18 cellular contexts compared by ENCODE assay signal in the genomic region with DNA sequence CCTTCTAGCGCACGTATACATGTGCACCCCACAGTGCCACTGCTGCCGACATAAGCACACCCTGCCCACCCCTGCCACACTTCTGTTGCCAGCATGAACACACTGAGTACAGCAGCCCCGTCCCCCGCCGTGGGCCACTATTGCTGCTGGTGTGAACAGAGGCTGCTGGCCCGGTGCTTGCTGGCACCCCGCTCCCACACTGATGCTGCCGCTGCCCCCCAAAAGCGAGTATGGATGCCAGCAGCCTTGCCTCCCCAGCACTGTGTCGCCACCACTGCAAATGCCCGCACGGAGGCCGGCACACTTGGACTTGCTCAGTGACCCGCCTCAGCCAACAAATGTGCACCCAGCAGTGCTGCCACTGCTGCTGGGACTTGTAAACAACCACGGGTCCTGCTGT.
DNase-seq lines count a peak whose midpoint lies in the region; ATAC-seq and TF ChIP-seq lines count a peak whose summit lies in the region.
"Had no signal": no experiment of that assay in that cellular context is flagged by ENCODE, and none has a peak within 500 bp of the region (broad histone marks: within the 10 kb centered on the region; RNA-seq: fewer than 3 reads in every experiment).

No MANE protein-coding gene starts in this region.

- H3K4me2 ChIP-seq in mesenchymal stem cell (ENCODE audit: low read length, poor library complexity, severe bottlenecking) = no peak overlapping the region
- H3K4me2 ChIP-seq: A549, GM23338 had no signal

- no peak overlapping the region for H2AK5ac ChIP-seq in mesenchymal stem cell (ENCODE audit: low read length, severe bottlenecking)

- ATAC-seq in RWPE2 (ENCODE audit: low read depth) = no peak
- peak; percentile 8 for ATAC-seq in stimulated activated effector memory CD8-positive, alpha-beta T cell treated with anti-CD3 and anti-CD28 coated beads, Interleukin-12 subunit alpha, Interleukin-12 subunit beta, amount 100 ng/mL, for 72 hours
- peak; percentile 41 for ATAC-seq in aorta (ENCODE audit: low FRiP score)
- ATAC-seq: A549, GM23338 had no signal

- H2BK5ac ChIP-seq in mesenchymal stem cell (ENCODE audit: low read depth, low read length, poor library complexity, severe bottlenecking) = no peak overlapping the region

- H3K9me3 ChIP-seq in RWPE2 (ENCODE audit: severe bottlenecking) (no peaks in the 10 kb centered on the region), mesenchymal stem cell (ENCODE audit: control insufficient read depth, low read length) (peaks cover 14% of the 10 kb centered on the region), aorta (ENCODE audit: control insufficient read depth, low read length) (no peaks in the 10 kb centered on the region), WERI-Rb-1 (ENCODE audit: severe bottlenecking) (no peaks in the 10 kb centered on the region)
- H3K9me3 ChIP-seq: A549, Caco-2 had no signal

- peak overlapping the region in 1 of 2 experiments; percentile 77 for H3K23ac ChIP-seq in mesenchymal stem cell (ENCODE audit: low read length in 2 of 2)

- H3K27ac ChIP-seq in RWPE2 (ENCODE audit: poor library complexity, severe bottlenecking) = no peak overlapping the region
- H3K27ac ChIP-seq in mesenchymal stem cell (ENCODE audit: low read length, poor library complexity, severe bottlenecking) = no peak overlapping the region
- H3K27ac ChIP-seq in aorta (ENCODE audit: low read depth in 1 of 2, low read length in 2 of 2) = no peak overlapping the region
- H3K27ac ChIP-seq in WERI-Rb-1 = no peak overlapping the region
- H3K27ac ChIP-seq: 22Rv1, A549, C4-2B had no signal

- H3K27me3 ChIP-seq in RWPE2 (ENCODE audit: insufficient read depth, poor library complexity, severe bottlenecking) = no peaks in the 10 kb centered on the region
- no peaks in the 10 kb centered on the region for H3K27me3 ChIP-seq in mesenchymal stem cell (ENCODE audit: control insufficient read depth in 1 of 2, insufficient read depth in 1 of 2, low read length in 2 of 2)
- H3K27me3 ChIP-seq in aorta (ENCODE audit: control insufficient read depth in 1 of 2, insufficient read depth in 2 of 2, low read length in 1 of 2) = no peaks in the 10 kb centered on the region
- H3K27me3 ChIP-seq in WERI-Rb-1 (ENCODE audit: insufficient read depth, low read depth, severe bottlenecking) = no peaks in the 10 kb centered on the region

- peak overlapping the region; percentile 37 for H4K8ac ChIP-seq in mesenchymal stem cell (ENCODE audit: low read length)

- H3K4ac ChIP-seq in mesenchymal stem cell (ENCODE audit: low read depth in 1 of 2, low read length in 2 of 2) = no peak overlapping the region

- intact Hi-C loops in aorta (cut with DNase I) = no loop called here

- H3K4me1 Mint-ChIP-seq in stimulated activated effector memory CD8-positive, alpha-beta T cell treated with anti-CD3 and anti-CD28 coated beads, Interleukin-12 subunit alpha, Interleukin-12 subunit beta, amount 100 ng/mL, for 72 hours = no peaks in the 10 kb centered on the region
- H3K4me1 Mint-ChIP-seq: GM23338 had no signal

- DNase-seq in RWPE2 (ENCODE audit: low spot score) (peak; percentile 23), mesenchymal stem cell (no peak), aorta (no peak), NCI-H1105 (lab: John Stamatoyannopoulos, UW) (no peak), NCI-H1092 (lab: John Stamatoyannopoulos, UW) (no peak), WERI-Rb-1 (no peak)
- DNase-seq in stimulated activated effector memory CD8-positive, alpha-beta T cell treated with anti-CD3 and anti-CD28 coated beads, Interleukin-12 subunit alpha, Interleukin-12 subunit beta, amount 100 ng/mL, for 72 hours (ENCODE audit: low spot score in 2 of 2) = no peak
- DNase-seq: AML-193; CD4-positive, alpha-beta T cell; DMS153; DMS79 treated with DMSO at 0.1 percent for 48 hours; GF-D8; HCEC 1CT had no signal

- H3K4me3 Mint-ChIP-seq in stimulated activated effector memory CD8-positive, alpha-beta T cell treated with anti-CD3 and anti-CD28 coated beads, Interleukin-12 subunit alpha, Interleukin-12 subunit beta, amount 100 ng/mL, for 72 hours = no peak overlapping the region
- H3K4me3 Mint-ChIP-seq: CD4-positive, alpha-beta T cell; GM23338 had no signal

- H3K4me3 ChIP-seq in RWPE2 (ENCODE audit: severe bottlenecking) = no peak overlapping the region
- no peak overlapping the region for H3K4me3 ChIP-seq in mesenchymal stem cell (ENCODE audit: insufficient read depth in 1 of 2, low read depth in 1 of 2, low read length in 2 of 2)
- H3K4me3 ChIP-seq in aorta (ENCODE audit: low read length in 2 of 2) = no peak overlapping the region
- H3K4me3 ChIP-seq in WERI-Rb-1 (ENCODE audit: low read depth, low read length) = no peak overlapping the region
- H3K4me3 ChIP-seq: A549, GM23338 had no signal

- H3K4me1 ChIP-seq in RWPE2 (ENCODE audit: insufficient read depth, poor library complexity, severe bottlenecking) (no peaks in the 10 kb centered on the region), mesenchymal stem cell (ENCODE audit: control insufficient read depth, insufficient read depth, low read depth, low read length) (peaks cover 2% of the 10 kb centered on the region), aorta (ENCODE audit: control insufficient read depth in 1 of 2, insufficient read depth in 2 of 2, low read length in 2 of 2) (no peaks in the 10 kb centered on the region)
- H3K4me1 ChIP-seq: A549, Caco-2 had no signal

- peak overlapping the region; percentile 65 for H4K91ac ChIP-seq in mesenchymal stem cell (ENCODE audit: low read length)

- H3K9me3 Mint-ChIP-seq in stimulated activated effector memory CD8-positive, alpha-beta T cell treated with anti-CD3 and anti-CD28 coated beads, Interleukin-12 subunit alpha, Interleukin-12 subunit beta, amount 100 ng/mL, for 72 hours = peaks cover 7% of the 10 kb centered on the region
- H3K9me3 Mint-ChIP-seq: GM23338 had no signal

- WGBS in mesenchymal stem cell = 94% methylated on average over 16 of the region's 16 CpGs
- WGBS in aorta, 2 donors = 94 to 96% methylated on average over 16 of the region's 16 CpGs

- H3K36me3 Mint-ChIP-seq in stimulated activated effector memory CD8-positive, alpha-beta T cell treated with anti-CD3 and anti-CD28 coated beads, Interleukin-12 subunit alpha, Interleukin-12 subunit beta, amount 100 ng/mL, for 72 hours = no peaks in the 10 kb centered on the region

- no peak overlapping the region for H2BK15ac ChIP-seq in mesenchymal stem cell (ENCODE audit: low read depth, poor library complexity, severe bottlenecking)

- no peak overlapping the region for H3K27ac Mint-ChIP-seq in stimulated activated effector memory CD8-positive, alpha-beta T cell treated with anti-CD3 and anti-CD28 coated beads, Interleukin-12 subunit alpha, Interleukin-12 subunit beta, amount 100 ng/mL, for 72 hours
- H3K27ac Mint-ChIP-seq: CD4-positive, alpha-beta T cell; GM23338 had no signal

- TF ChIP-seq CTCF in RWPE2 (IDR thresholded peaks at IDR 0.05; ENCODE audit: poor library complexity, severe bottlenecking) (no peak), WERI-Rb-1 (IDR thresholded peaks at IDR 0.05; ENCODE audit: low read depth, low read length) (no peak)

- H3K9ac ChIP-seq in mesenchymal stem cell (ENCODE audit: low read length) = no peak overlapping the region

- no peaks in the 10 kb centered on the region for H3K79me1 ChIP-seq in mesenchymal stem cell (replicated peaks; ENCODE audit: low read length, poor library complexity, severe bottlenecking)

- no peak overlapping the region for H2AFZ ChIP-seq in mesenchymal stem cell (ENCODE audit: low read depth, low read length)
- H2AFZ ChIP-seq: GM23338 had no signal

- peak overlapping the region in 1 of 2 experiments; percentile 26 for H3K14ac ChIP-seq in mesenchymal stem cell (ENCODE audit: low read length in 2 of 2)

- H3K18ac ChIP-seq in mesenchymal stem cell (ENCODE audit: low read depth in 1 of 2, low read length in 2 of 2) = no peak overlapping the region

- H3K36me3 ChIP-seq in RWPE2 (ENCODE audit: low read depth) = no peaks in the 10 kb centered on the region
- H3K36me3 ChIP-seq in mesenchymal stem cell (ENCODE audit: control insufficient read depth in 1 of 2, insufficient read depth in 2 of 2, low read depth in 1 of 2, low read length in 2 of 2) = peaks cover 0 to 5% of the 10 kb centered on the region in 2 experiments
- H3K36me3 ChIP-seq in aorta (ENCODE audit: control insufficient read depth in 1 of 2, insufficient read depth in 2 of 2, low read length in 1 of 2) = no peaks in the 10 kb centered on the region
- H3K36me3 ChIP-seq in WERI-Rb-1 = no peaks in the 10 kb centered on the region

- H2BK12ac ChIP-seq in mesenchymal stem cell (ENCODE audit: low read length in 2 of 2) = no peak overlapping the region

- no peak overlapping the region for H2BK120ac ChIP-seq in mesenchymal stem cell (ENCODE audit: low read depth, low read length)
